2 cellular contexts compared by ENCODE assay signal in genomic region chr17:1340371-1340770, GRCh38.
TF ChIP-seq lines count a peak whose summit lies in the region.

No MANE protein-coding gene starts in this region.

TF ChIP-seq in SK-N-SH treated with all-trans-retinoic acid at 6 μM for 48 hours, 23 proteins besides CTCF, POLR2A, EP300 and RAD21 (continued from another document):
- TF ChIP-seq, protein P1, sequence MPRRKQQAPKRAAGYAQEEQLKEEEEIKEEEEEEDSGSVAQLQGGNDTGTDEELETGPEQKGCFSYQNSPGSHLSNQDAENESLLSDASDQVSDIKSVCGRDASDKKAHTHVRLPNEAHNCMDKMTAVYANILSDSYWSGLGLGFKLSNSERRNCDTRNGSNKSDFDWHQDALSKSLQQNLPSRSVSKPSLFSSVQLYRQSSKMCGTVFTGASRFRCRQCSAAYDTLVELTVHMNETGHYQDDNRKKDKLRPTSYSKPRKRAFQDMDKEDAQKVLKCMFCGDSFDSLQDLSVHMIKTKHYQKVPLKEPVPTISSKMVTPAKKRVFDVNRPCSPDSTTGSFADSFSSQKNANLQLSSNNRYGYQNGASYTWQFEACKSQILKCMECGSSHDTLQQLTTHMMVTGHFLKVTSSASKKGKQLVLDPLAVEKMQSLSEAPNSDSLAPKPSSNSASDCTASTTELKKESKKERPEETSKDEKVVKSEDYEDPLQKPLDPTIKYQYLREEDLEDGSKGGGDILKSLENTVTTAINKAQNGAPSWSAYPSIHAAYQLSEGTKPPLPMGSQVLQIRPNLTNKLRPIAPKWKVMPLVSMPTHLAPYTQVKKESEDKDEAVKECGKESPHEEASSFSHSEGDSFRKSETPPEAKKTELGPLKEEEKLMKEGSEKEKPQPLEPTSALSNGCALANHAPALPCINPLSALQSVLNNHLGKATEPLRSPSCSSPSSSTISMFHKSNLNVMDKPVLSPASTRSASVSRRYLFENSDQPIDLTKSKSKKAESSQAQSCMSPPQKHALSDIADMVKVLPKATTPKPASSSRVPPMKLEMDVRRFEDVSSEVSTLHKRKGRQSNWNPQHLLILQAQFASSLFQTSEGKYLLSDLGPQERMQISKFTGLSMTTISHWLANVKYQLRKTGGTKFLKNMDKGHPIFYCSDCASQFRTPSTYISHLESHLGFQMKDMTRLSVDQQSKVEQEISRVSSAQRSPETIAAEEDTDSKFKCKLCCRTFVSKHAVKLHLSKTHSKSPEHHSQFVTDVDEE (CRISPR knock-in tag; IDR thresholded peaks at IDR 0.05) = no peak
- TF ChIP-seq ESRRG (CRISPR knock-in tag; IDR thresholded peaks at IDR 0.05) = no peak
- TF ChIP-seq, protein P2, sequence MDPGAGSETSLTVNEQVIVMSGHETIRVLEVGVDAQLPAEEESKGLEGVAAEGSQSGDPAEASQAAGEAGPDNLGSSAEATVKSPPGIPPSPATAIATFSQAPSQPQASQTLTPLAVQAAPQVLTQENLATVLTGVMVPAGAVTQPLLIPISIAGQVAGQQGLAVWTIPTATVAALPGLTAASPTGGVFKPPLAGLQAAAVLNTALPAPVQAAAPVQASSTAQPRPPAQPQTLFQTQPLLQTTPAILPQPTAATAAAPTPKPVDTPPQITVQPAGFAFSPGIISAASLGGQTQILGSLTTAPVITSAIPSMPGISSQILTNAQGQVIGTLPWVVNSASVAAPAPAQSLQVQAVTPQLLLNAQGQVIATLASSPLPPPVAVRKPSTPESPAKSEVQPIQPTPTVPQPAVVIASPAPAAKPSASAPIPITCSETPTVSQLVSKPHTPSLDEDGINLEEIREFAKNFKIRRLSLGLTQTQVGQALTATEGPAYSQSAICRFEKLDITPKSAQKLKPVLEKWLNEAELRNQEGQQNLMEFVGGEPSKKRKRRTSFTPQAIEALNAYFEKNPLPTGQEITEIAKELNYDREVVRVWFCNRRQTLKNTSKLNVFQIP (CRISPR knock-in tag; IDR thresholded peaks at IDR 0.05; ENCODE audit: borderline replicate concordance, low read depth) = no peak
- no peak for TF ChIP-seq GLIS3 (CRISPR knock-in tag; IDR thresholded peaks at IDR 0.05)
- TF ChIP-seq ZFP30 (CRISPR knock-in tag; IDR thresholded peaks at IDR 0.05) = no peak
- no peak for TF ChIP-seq PATZ1 (CRISPR knock-in tag; IDR thresholded peaks at IDR 0.05; ENCODE audit: borderline replicate concordance)
- TF ChIP-seq PPARA (CRISPR knock-in tag; IDR thresholded peaks at IDR 0.05; ENCODE audit: borderline replicate concordance) = no peak
- no peak for TF ChIP-seq ARNTL (CRISPR knock-in tag; IDR thresholded peaks at IDR 0.05; ENCODE audit: borderline replicate concordance, low read depth)
- TF ChIP-seq OSR1 (CRISPR knock-in tag; IDR thresholded peaks at IDR 0.05) = no peak
- TF ChIP-seq ISL1 (CRISPR knock-in tag; IDR thresholded peaks at IDR 0.05) = no peak
- no peak for TF ChIP-seq ZNF565 (CRISPR knock-in tag; conservative IDR thresholded peaks at IDR 0.05; ENCODE audit: low read depth)

TF ChIP-seq in HCT116, 20 proteins besides CTCF, POLR2A, EP300 and RAD21 (continued from another document):
- no peak for TF ChIP-seq REST (IDR thresholded peaks at IDR 0.05; ENCODE audit: low read depth)
- TF ChIP-seq FOSL1 (IDR thresholded peaks at IDR 0.05; ENCODE audit: low read depth) = no peak
- TF ChIP-seq ZNF274 (IDR thresholded peaks at IDR 0.05; ENCODE audit: low read depth, low read length) = no peak
- TF ChIP-seq EGR1 (IDR thresholded peaks at IDR 0.05; ENCODE audit: low read depth) = no peak
- TF ChIP-seq CBX3 (IDR thresholded peaks at IDR 0.05; ENCODE audit: low read depth) = no peak
- no peak for TF ChIP-seq ZFX (IDR thresholded peaks at IDR 0.05)
- no peak for TF ChIP-seq JUND (IDR thresholded peaks at IDR 0.05)
- no peak for TF ChIP-seq YY1 (IDR thresholded peaks at IDR 0.05; ENCODE audit: extremely low read depth, insufficient replicate concordance, low read depth, low read length)
- TF ChIP-seq TCF7L2 (IDR thresholded peaks at IDR 0.05; ENCODE audit: borderline replicate concordance, extremely low read depth, insufficient read depth, insufficient read length) = no peak
- TF ChIP-seq SIN3A (IDR thresholded peaks at IDR 0.05; ENCODE audit: low read depth) = no peak
- no peak for TF ChIP-seq EZH2 (IDR thresholded peaks at IDR 0.05)
- no peak for TF ChIP-seq SP1 (IDR thresholded peaks at IDR 0.05; ENCODE audit: low read depth)
- TF ChIP-seq, protein P3, sequence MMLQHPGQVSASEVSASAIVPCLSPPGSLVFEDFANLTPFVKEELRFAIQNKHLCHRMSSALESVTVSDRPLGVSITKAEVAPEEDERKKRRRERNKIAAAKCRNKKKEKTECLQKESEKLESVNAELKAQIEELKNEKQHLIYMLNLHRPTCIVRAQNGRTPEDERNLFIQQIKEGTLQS (IDR thresholded peaks at IDR 0.05) = no peak
